ENCODE assay signal across 1 cellular context in genomic region chr7:128893251-128894100, GRCh38.
TF ChIP-seq lines count a peak whose summit lies in the region.

No MANE protein-coding gene starts in this region.

TF ChIP-seq in HepG2, 621 proteins besides CTCF, POLR2A, EP300 and RAD21:
- TF ChIP-seq ZNF230 (CRISPR knock-in tag; IDR thresholded peaks at IDR 0.05) (no peak), BRF2 (CRISPR knock-in tag; IDR thresholded peaks at IDR 0.05) (no peak), BCL6 (CRISPR knock-in tag; IDR thresholded peaks at IDR 0.05) (no peak), GABPB1 (CRISPR knock-in tag; IDR thresholded peaks at IDR 0.05) (no peak), NR2F6 (IDR thresholded peaks at IDR 0.05) (no peak), NR2F6 (CRISPR knock-in tag; IDR thresholded peaks at IDR 0.05) (no peak), ZNF746 (CRISPR knock-in tag; IDR thresholded peaks at IDR 0.05) (no peak), ZSCAN5A (CRISPR knock-in tag; IDR thresholded peaks at IDR 0.05; ENCODE audit: borderline replicate concordance) (no peak), ZBTB26 (CRISPR knock-in tag; IDR thresholded peaks at IDR 0.05; ENCODE audit: borderline replicate concordance) (no peak), HES4 (CRISPR knock-in tag; IDR thresholded peaks at IDR 0.05; ENCODE audit: borderline replicate concordance) (no peak), ZNF749 (CRISPR knock-in tag; IDR thresholded peaks at IDR 0.05; ENCODE audit: borderline replicate concordance) (no peak), ZNF317 (CRISPR knock-in tag; IDR thresholded peaks at IDR 0.05) (no peak), ZNF607 (CRISPR knock-in tag; IDR thresholded peaks at IDR 0.05; ENCODE audit: borderline replicate concordance) (no peak), ZNF234 (CRISPR knock-in tag; conservative IDR thresholded peaks at IDR 0.05) (no peak), ZNF407 (CRISPR knock-in tag; IDR thresholded peaks at IDR 0.05; ENCODE audit: not compliant biosample characterization) (no peak), ZNF781 (CRISPR knock-in tag; IDR thresholded peaks at IDR 0.05; ENCODE audit: borderline replicate concordance, not compliant biosample characterization) (no peak), CBX1 (IDR thresholded peaks at IDR 0.05; ENCODE audit: low read depth) (no peak), ZNF776 (CRISPR knock-in tag; IDR thresholded peaks at IDR 0.05) (no peak), ATF7-NPFF (CRISPR knock-in tag; IDR thresholded peaks at IDR 0.05; ENCODE audit: low read depth) (no peak)
